ENCODE assay signal across 8 cellular contexts in genomic region chr12:109461846-109462766, GRCh38. TPM values are rescaled to one million over a fixed set of nuclear protein-coding genes. Genes with fewer than 3 reads are reported as not detected.
A peak's percentile ranks its signal among the peaks of the same experiment; 100 is the strongest.
DNase-seq lines count a peak whose midpoint lies in the region; ATAC-seq and TF ChIP-seq lines count a peak whose summit lies in the region.

No MANE protein-coding gene starts in this region.

- peak overlapping the region; percentile 86 for H3K9ac ChIP-seq in IMR-90 (ENCODE audit: low read depth, low read length)

- H3K23ac ChIP-seq in IMR-90 (ENCODE audit: low read depth, low read length): peak overlapping the region; percentile 95

- ATAC-seq in IMR-90 (ENCODE audit: low read depth) (peak; percentile 81), GM18873 (IDR thresholded peaks at IDR 0.05; ENCODE audit: low FRiP score, unreplicated experiment) (no peak), HG03565 (IDR thresholded peaks at IDR 0.05; ENCODE audit: unreplicated experiment) (no peak)

- CTCF ChIA-PET in AG04449 (lab: Yijun Ruan, JAX) (interaction anchor here (0.5 to 3.2 kb wide), 11 partner anchors 9 to 150 kb away, joined by 3 to 16 read pairs (median 5); partner anchors contain the start of genes KCTD10 and UBE3B), IMR-90 (lab: Yijun Ruan, JAX) (interaction anchor here (0.6 to 2.0 kb wide), 4 partner anchors 9 to 636 kb away, joined by 3 to 5 read pairs (median 4); no protein-coding TSS in a partner anchor)

- WGBS in IMR-90 (ENCODE audit: extremely low coverage in 2 of 2, insufficient read length in 1 of 2), 2 experiments: 90% methylated on average over 6 of the region's 13 CpGs; no CpG with 5 or more reads in 1 of the 2 experiments
- 37 to 41% methylated on average over 13 of the region's 13 CpGs for WGBS in tibial nerve, 2 donors

- TF ChIP-seq POLR2A in IMR-90 (IDR thresholded peaks at IDR 0.05; ENCODE audit: low read depth, low read length) (no peak; the same call in 1 of the 2 replicates), tibial nerve (IDR thresholded peaks at IDR 0.05) (no peak)

- no TSS peak for BruUV-seq in IMR-90 (replicated peaks; lab: Mats Ljungman, UMichigan)

- TF ChIP-seq EP300 in tibial nerve (IDR thresholded peaks at IDR 0.05): peak in 1 of 2 donors; percentile 67

- no peaks in the 10 kb centered on the region for H3K9me3 ChIP-seq in IMR-90 (ENCODE audit: control insufficient read depth, insufficient read depth, low read length)
- H3K9me3 ChIP-seq in tibial nerve: no peaks in the 10 kb centered on the region

- H3K4me3 ChIP-seq in AG04449 (ENCODE audit: low read depth, low read length) (no peak overlapping the region; the same call in 1 of the 2 replicates), IMR-90 (ENCODE audit: insufficient read depth, low read depth, low read length) (no peak overlapping the region), dorsolateral prefrontal cortex (peak overlapping the region in 8 of 59 donors; percentile 0 to 37 (median 16)), tibial nerve (no peak overlapping the region)

- H3K14ac ChIP-seq in IMR-90 (replicated peaks; ENCODE audit: low read depth, low read length): peak overlapping the region; percentile 95

- no peak for TF ChIP-seq RAD21 in IMR-90 (IDR thresholded peaks at IDR 0.05; ENCODE audit: low read length)

- H3K27ac ChIP-seq in IMR-90 (ENCODE audit: insufficient read depth, low read length) (peak overlapping the region; percentile 99), dorsolateral prefrontal cortex (peak overlapping the region; percentile 62 to 96 (median 88)), tibial nerve (peak overlapping the region; percentile 83 to 96 (median 88))

- H3K27me3 ChIP-seq in IMR-90 (ENCODE audit: control insufficient read depth, insufficient read depth, low read length) (no peaks in the 10 kb centered on the region), dorsolateral prefrontal cortex (no peaks in the 10 kb centered on the region), tibial nerve (no peaks in the 10 kb centered on the region)

- H2AK9ac ChIP-seq in IMR-90 (replicated peaks; ENCODE audit: low read depth, low read length, poor library complexity): peak overlapping the region; percentile 84

- in situ Hi-C loops in IMR-90 (cut with MboI; ENCODE audit: low sequenced_read_pairs): no loop called here

- H3K4me1 ChIP-seq in IMR-90 (ENCODE audit: control insufficient read depth, insufficient read depth, low read length): peaks cover 57% of the 10 kb centered on the region
- peaks cover 0 to 97% (median 76%) of the 10 kb centered on the region in 4 donors for H3K4me1 ChIP-seq in tibial nerve

- peak overlapping the region; percentile 98 for H3K4ac ChIP-seq in IMR-90 (ENCODE audit: low read depth, low read length)

- peak overlapping the region; percentile 96 for H2BK120ac ChIP-seq in IMR-90 (ENCODE audit: low read depth, low read length)

- TF ChIP-seq CTCF in AG04449 (IDR thresholded peaks at IDR 0.05; ENCODE audit: insufficient read depth, low read length, missing control alignments) (no peak), IMR-90 (conservative IDR thresholded peaks at IDR 0.05; ENCODE audit: low read depth, low read length) (no peak), dorsolateral prefrontal cortex (IDR thresholded peaks at IDR 0.05 in 54 of 56, conservative IDR thresholded peaks at IDR 0.05 in 2 of 56; ENCODE audit: low read depth in 1 of 56, partially characterized antibody in 56 of 56) (no peak), tibial nerve (IDR thresholded peaks at IDR 0.05) (no peak)

- peaks cover 16% of the 10 kb centered on the region; the same call in 1 of the 2 replicates for H4K20me1 ChIP-seq in IMR-90 (ENCODE audit: insufficient read depth, low read length)

- peaks cover 47% of the 10 kb centered on the region for H3K9me1 ChIP-seq in IMR-90 (ENCODE audit: insufficient read depth, low read length)

- H4K91ac ChIP-seq in IMR-90 (ENCODE audit: insufficient read depth, low read depth, low read length): peak overlapping the region; percentile 98

- peaks cover 34% of the 10 kb centered on the region for H3K36me3 ChIP-seq in IMR-90 (ENCODE audit: control insufficient read depth, insufficient read depth, low read length)
- peaks cover under 1 to 32% (median 6%) of the 10 kb centered on the region in 3 donors for H3K36me3 ChIP-seq in tibial nerve

- H2BK15ac ChIP-seq in IMR-90 (ENCODE audit: low read depth, low read length): peak overlapping the region; percentile 86; the same call in 2 of the 3 replicates

- intact Hi-C loops in IMR-90 (cut with micrococcal nuclease) (loop anchor here (2.0 kb wide), 1 partner anchor 15 kb away; the partner anchor contains the start of genes KCTD10 and UBE3B), dorsolateral prefrontal cortex (cut with DNase I) (loop anchor here in 1 of 2 donors (2.0 kb wide), 1 partner anchor 15 kb away; the partner anchor contains the start of genes KCTD10 and UBE3B)

- H4K5ac ChIP-seq in IMR-90 (ENCODE audit: low read depth, low read length): peak overlapping the region; percentile 93

- H3K18ac ChIP-seq in IMR-90 (ENCODE audit: low read depth, low read length): peak overlapping the region; percentile 84

- dilution Hi-C loops in IMR-90 (cut with HindIII; ENCODE audit: low sequenced_read_pairs, unreplicated experiment): no loop called here

- H4K8ac ChIP-seq in IMR-90 (ENCODE audit: low read depth in 2 of 2, low read length in 2 of 2): peak overlapping the region; percentile 96 to 97

- peak overlapping the region; percentile 52 for H3K4me2 ChIP-seq in IMR-90 (ENCODE audit: low read depth, low read length)

- H2BK5ac ChIP-seq in IMR-90 (ENCODE audit: low read depth, low read length, poor library complexity, severe bottlenecking): peak overlapping the region; percentile 96

- peak overlapping the region; percentile 94 for H2BK20ac ChIP-seq in IMR-90 (ENCODE audit: low read depth, low read length)

- peak; percentile 94 for DNase-seq in AG04449 (ENCODE audit: low read depth, low spot score)
- peak; percentile 95 for DNase-seq in IMR-90
- no peak for DNase-seq in dorsolateral prefrontal cortex
- DNase-seq in lung microvascular endothelial cell (ENCODE audit: low read depth in 2 of 2): peak; percentile 69 to 79
- DNase-seq in tibial nerve (ENCODE audit: low spot score in 2 of 2): peak; percentile 89 to 90
- DNase-seq in NCI-H2029 treated with DMSO at 0.1 percent for 48 hours (lab: John Stamatoyannopoulos, UW): no peak

- H3K79me1 ChIP-seq in IMR-90 (ENCODE audit: low read depth in 1 of 2, low read length in 2 of 2): peaks cover 36 to 85% of the 10 kb centered on the region in 2 experiments

- H3K56ac ChIP-seq in IMR-90 (ENCODE audit: extremely low read depth, insufficient read depth, low read length): peak overlapping the region; percentile 99

- POLR2A ChIA-PET in AG04449 (lab: Yijun Ruan, JAX): interaction anchor here (0.9 to 4.0 kb wide), 7 partner anchors 10 to 19 kb away, joined by 3 to 32 read pairs (median 8); partner anchors contain the start of genes KCTD10 and UBE3B
- POLR2A ChIA-PET in IMR-90 (lab: Charles Lee; ENCODE audit: unreplicated experiment): interaction anchor here (0.6 to 1.1 kb wide), 2 partner anchors 15 to 19 kb away, joined by 7 to 9 read pairs; partner anchors contain the start of genes KCTD10 and UBE3B

- H2AK5ac ChIP-seq in IMR-90 (ENCODE audit: low read depth, low read length): peak overlapping the region; percentile 98

- no peak overlapping the region for H2AFZ ChIP-seq in IMR-90 (replicated peaks; ENCODE audit: low read length, poor library complexity)

TF ChIP-seq in IMR-90, 13 proteins besides CTCF, POLR2A, EP300 and RAD21 (continues in another document):
- TF ChIP-seq MAZ (IDR thresholded peaks at IDR 0.05; ENCODE audit: borderline replicate concordance, low read depth, low read length) (peak; percentile 87; the same call in 1 of the 2 replicates), CHD1 (IDR thresholded peaks at IDR 0.05; ENCODE audit: low read depth, low read length) (no peak), MXI1 (IDR thresholded peaks at IDR 0.05; ENCODE audit: borderline replicate concordance, low read depth, low read length) (0 out of 2 replicates have a peak, but pooled peaks have one; percentile 43), SMC3 (IDR thresholded peaks at IDR 0.05; ENCODE audit: low read depth, low read length) (no peak), RCOR1 (IDR thresholded peaks at IDR 0.05; ENCODE audit: insufficient replicate concordance, low read length) (no peak), MAFK (IDR thresholded peaks at IDR 0.05; ENCODE audit: low read depth, low read length) (no peak), CEBPB (IDR thresholded peaks at IDR 0.05; ENCODE audit: low read depth, low read length) (peak; percentile 91), FOS (IDR thresholded peaks at IDR 0.05; ENCODE audit: low read depth, low read length) (peak; percentile 38; the same call in 1 of the 2 replicates)
- TF ChIP-seq, protein P1, sequence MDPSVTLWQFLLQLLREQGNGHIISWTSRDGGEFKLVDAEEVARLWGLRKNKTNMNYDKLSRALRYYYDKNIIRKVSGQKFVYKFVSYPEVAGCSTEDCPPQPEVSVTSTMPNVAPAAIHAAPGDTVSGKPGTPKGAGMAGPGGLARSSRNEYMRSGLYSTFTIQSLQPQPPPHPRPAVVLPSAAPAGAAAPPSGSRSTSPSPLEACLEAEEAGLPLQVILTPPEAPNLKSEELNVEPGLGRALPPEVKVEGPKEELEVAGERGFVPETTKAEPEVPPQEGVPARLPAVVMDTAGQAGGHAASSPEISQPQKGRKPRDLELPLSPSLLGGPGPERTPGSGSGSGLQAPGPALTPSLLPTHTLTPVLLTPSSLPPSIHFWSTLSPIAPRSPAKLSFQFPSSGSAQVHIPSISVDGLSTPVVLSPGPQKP (IDR thresholded peaks at IDR 0.05; ENCODE audit: borderline replicate concordance, low read depth, low read length): no peak

RNA-seq across cellular contexts. Expression of gene KCTD10, which starts 15.0 kb away (rescaled TPM):
- total RNA-seq in IMR-90 (2012; rRNA removed) (72.1 and 77.2 TPM in 2 replicates), dorsolateral prefrontal cortex (10 to 100 TPM; 32.1 to 62.5 (median 42.9) TPM), lung microvascular endothelial cell (65.7 and 73.0 TPM in 2 replicates), tibial nerve (10 to 100 TPM; 58.6 to 77.7 (median 67.2) TPM)
- 82.8 and 88.4 TPM in 2 replicates for polyA plus RNA-seq in IMR-90 (2012; rRNA removed)
- 59.8 and 83.6 TPM in 2 replicates for polyA plus RNA-seq in IMR-90 (2012; cell fraction: cytosol; rRNA removed)
- polyA plus RNA-seq in IMR-90 (2012; cell fraction: nucleus; rRNA removed; ENCODE audit: low replicate concordance): 122 and 137 TPM in 2 replicates

RNA-seq across cellular contexts. Expression of gene UBE3B, which starts 15.3 kb away (rescaled TPM):
- total RNA-seq in IMR-90 (2012; rRNA removed): 18.8 and 19.4 TPM in 2 replicates
- polyA plus RNA-seq in IMR-90 (2012; rRNA removed): 24.3 and 24.9 TPM in 2 replicates
- polyA plus RNA-seq in IMR-90 (2012; cell fraction: cytosol; rRNA removed): 17.0 and 19.0 TPM in 2 replicates
- 49.8 and 61.5 TPM in 2 replicates for polyA plus RNA-seq in IMR-90 (2012; cell fraction: nucleus; rRNA removed; ENCODE audit: low replicate concordance)
- total RNA-seq in dorsolateral prefrontal cortex: 10 to 100 TPM; 39.2 to 68.5 (median 52.9) TPM
- 20.5 and 28.0 TPM in 2 replicates for total RNA-seq in lung microvascular endothelial cell
- 10 to 100 TPM; 51.0 to 93.5 (median 78.9) TPM for total RNA-seq in tibial nerve

Comparison
In these comparisons a context has a peak if more than half of its experiments do, and no peak if none do; other contexts are left out.
1. DNase-seq: peak in AG04449 (single experiment), IMR-90 (single experiment), lung microvascular endothelial cell (2 of 2) and tibial nerve (2 of 2); none in dorsolateral prefrontal cortex (0 of 10) and NCI-H2029 treated with DMSO at 0.1 percent for 48 hours (single experiment).
2. Peak in every context shown above with its lines, with median percentiles within 50 percentile points of each other: H3K27ac ChIP-seq.